8 cellular contexts compared by ENCODE assay signal in genomic region chr3:124033360-124034015, GRCh38. TPM values are rescaled to one million over a fixed set of nuclear protein-coding genes. Genes with fewer than 3 reads are reported as not detected.
A peak's percentile ranks its signal among the peaks of the same experiment; 100 is the strongest.
DNase-seq lines count a peak whose midpoint lies in the region; ATAC-seq and TF ChIP-seq lines count a peak whose summit lies in the region.

KALRN (plus strand) TSS chr3:124033369.

- H3K18ac ChIP-seq in mesenchymal stem cell (ENCODE audit: low read depth in 1 of 2, low read length in 2 of 2): peak within 1 kb of the TSS; percentile 66 to 90

- peak within 1 kb of the TSS; percentile 93 for H2BK15ac ChIP-seq in mesenchymal stem cell (ENCODE audit: low read depth, poor library complexity, severe bottlenecking)

- peak within 1 kb of the TSS; percentile 91 for H2BK5ac ChIP-seq in mesenchymal stem cell (ENCODE audit: low read depth, low read length, poor library complexity, severe bottlenecking)

- no peaks in the 10 kb centered on the region for H3K36me3 ChIP-seq in BLaER1 treated with 17β-estradiol and CSF1 and Interleukin-3, amounts not matched to agents 10 nM and 100 nM
- H3K36me3 ChIP-seq in PC-3 (ENCODE audit: low read depth, low read length): no peaks in the 10 kb centered on the region
- no peaks in the 10 kb centered on the region for H3K36me3 ChIP-seq in mesenchymal stem cell (ENCODE audit: control insufficient read depth in 1 of 2, insufficient read depth in 2 of 2, low read depth in 1 of 2, low read length in 2 of 2)
- H3K36me3 ChIP-seq in tibial nerve: no peaks in the 10 kb centered on the region

- H3K23ac ChIP-seq in mesenchymal stem cell (ENCODE audit: low read length in 2 of 2): peak within 1 kb of the TSS; percentile 97

- H3K27ac ChIP-seq in BLaER1 treated with 17β-estradiol and CSF1 and Interleukin-3, amounts not matched to agents 10 nM and 100 nM: peak within 1 kb of the TSS in 10 of 11 experiments; percentile 58 to 87 (median 81); a peak in 19 of 22 replicates
- H3K27ac ChIP-seq in PC-3 (ENCODE audit: low read length): no peak within 1 kb of the TSS
- H3K27ac ChIP-seq in mesenchymal stem cell (ENCODE audit: low read length, poor library complexity, severe bottlenecking): no peak within 1 kb of the TSS
- peak within 1 kb of the TSS; percentile 42 to 88 (median 67) for H3K27ac ChIP-seq in tibial nerve

- H4K8ac ChIP-seq in mesenchymal stem cell (ENCODE audit: low read length): peak within 1 kb of the TSS; percentile 75

- peak within 1 kb of the TSS; percentile 80 to 89 (median 86) for H3K9ac ChIP-seq in BLaER1 treated with 17β-estradiol and CSF1 and Interleukin-3, amounts not matched to agents 10 nM and 100 nM
- H3K9ac ChIP-seq in PC-3 (ENCODE audit: low read length): peak within 1 kb of the TSS; percentile 64
- peak within 1 kb of the TSS; percentile 84 for H3K9ac ChIP-seq in mesenchymal stem cell (ENCODE audit: low read length)

- H2BK120ac ChIP-seq in mesenchymal stem cell (ENCODE audit: low read depth, low read length): peak within 1 kb of the TSS; percentile 99

- ATAC-seq in GM21381 (IDR thresholded peaks at IDR 0.05; ENCODE audit: unreplicated experiment) (peak; percentile 12), PC-3 (peak; percentile 19), HG03135 (IDR thresholded peaks at IDR 0.05; ENCODE audit: unreplicated experiment) (no peak)

- peaks cover 0 to 9% (median 0%) of the 10 kb centered on the region in 11 experiments; a peak in 1 of 22 replicates for H3K9me3 ChIP-seq in BLaER1 treated with 17β-estradiol and CSF1 and Interleukin-3, amounts not matched to agents 10 nM and 100 nM (replicated peaks in 1 of 11)
- no peaks in the 10 kb centered on the region for H3K9me3 ChIP-seq in PC-3 (ENCODE audit: low read length)
- H3K9me3 ChIP-seq in mesenchymal stem cell (ENCODE audit: control insufficient read depth, low read length): no peaks in the 10 kb centered on the region
- H3K9me3 ChIP-seq in tibial nerve: peaks cover 0 to 5% (median 0%) of the 10 kb centered on the region in 4 donors

- peak within 1 kb of the TSS in 1 of 2 experiments; percentile 71 for H3K4ac ChIP-seq in mesenchymal stem cell (ENCODE audit: low read depth in 1 of 2, low read length in 2 of 2)

- CTCF ChIA-PET in PC-3 (lab: Charles Lee): interaction anchor here (0.5 to 1.7 kb wide), 10 partner anchors 13 to 391 kb away, joined by 3 to 8 read pairs (median 4); no protein-coding TSS in a partner anchor

- H4K91ac ChIP-seq in mesenchymal stem cell (ENCODE audit: low read length): peak within 1 kb of the TSS; percentile 20

- peak within 1 kb of the TSS in 1 of 2 experiments; percentile 71 for H2BK12ac ChIP-seq in mesenchymal stem cell (ENCODE audit: low read length in 2 of 2)

- no peak within 1 kb of the TSS for H2AK5ac ChIP-seq in mesenchymal stem cell (ENCODE audit: low read length, severe bottlenecking)

- TF ChIP-seq POLR2A in tibial nerve (IDR thresholded peaks at IDR 0.05): no peak

- H2AFZ ChIP-seq in PC-3 (ENCODE audit: low read length) (peak within 1 kb of the TSS; percentile 93), mesenchymal stem cell (ENCODE audit: low read depth, low read length) (peak within 1 kb of the TSS; percentile 79)

- no peaks in the 10 kb centered on the region for H3K79me2 ChIP-seq in PC-3 (ENCODE audit: low read length)

- peaks cover 0 to 17% (median 6%) of the 10 kb centered on the region in 11 experiments; a peak in 5 of 22 replicates for H4K20me1 ChIP-seq in BLaER1 treated with 17β-estradiol and CSF1 and Interleukin-3, amounts not matched to agents 10 nM and 100 nM
- no peaks in the 10 kb centered on the region for H4K20me1 ChIP-seq in PC-3 (ENCODE audit: low read length)

- H3K27me3 ChIP-seq in BLaER1 treated with 17β-estradiol and CSF1 and Interleukin-3, amounts not matched to agents 10 nM and 100 nM: peaks cover 9 to 32% (median 18%) of the 10 kb centered on the region in 11 experiments; a peak in 16 of 22 replicates
- H3K27me3 ChIP-seq in PC-3 (ENCODE audit: low read length) (peaks cover 55% of the 10 kb centered on the region), mesenchymal stem cell (ENCODE audit: control insufficient read depth in 1 of 2, insufficient read depth in 1 of 2, low read length in 2 of 2) (peaks cover 20 to 27% of the 10 kb centered on the region in 2 experiments), tibial nerve (peaks cover 0 to 26% of the 10 kb centered on the region in 2 donors)

- H3F3A ChIP-seq in PC-3 (ENCODE audit: low read length, unreplicated experiment): no peaks in the 10 kb centered on the region

- H3K79me1 ChIP-seq in mesenchymal stem cell (replicated peaks; ENCODE audit: low read length, poor library complexity, severe bottlenecking): peaks cover 29% of the 10 kb centered on the region

- no TSS peak for BruUV-seq in PC-3 (replicated peaks; lab: Mats Ljungman, UMichigan)

- DNase-seq in PC-3 (peak; percentile 10), ecto neural progenitor cell (ENCODE audit: low spot score) (peak; percentile 76), mesenchymal stem cell (peak; percentile 1), tibial nerve (ENCODE audit: low spot score in 2 of 2) (no peak)
- DNase-seq in stimulated activated CD4-positive, alpha-beta T cell treated with anti-CD3 and anti-CD28 coated beads, Interleukin-4, amount 100 ng/mL, for 24 hours: no peak

- H3K14ac ChIP-seq in mesenchymal stem cell (ENCODE audit: low read length in 2 of 2): peak within 1 kb of the TSS; percentile 64 to 98

- H3K9me2 ChIP-seq in PC-3 (replicated peaks; ENCODE audit: low read length): no peaks in the 10 kb centered on the region

- WGBS in mesenchymal stem cell: under 1% methylated on average over 60 of the region's 63 CpGs
- 2% methylated on average over 11 to 21 of the region's 63 CpGs for WGBS in tibial nerve, 2 donors

- peaks cover 0 to 24% (median 21%) of the 10 kb centered on the region in 10 experiments; a peak in 18 of 20 replicates for H3K4me1 ChIP-seq in BLaER1 treated with 17β-estradiol and CSF1 and Interleukin-3, amounts not matched to agents 10 nM and 100 nM
- H3K4me1 ChIP-seq in PC-3 (ENCODE audit: insufficient read depth, low read length) (peaks cover 3% of the 10 kb centered on the region; the same call in 1 of the 2 replicates), mesenchymal stem cell (ENCODE audit: control insufficient read depth, insufficient read depth, low read depth, low read length) (peaks cover 14% of the 10 kb centered on the region), tibial nerve (peaks cover 0 to 21% (median 5%) of the 10 kb centered on the region in 4 donors)

- H3K4me2 ChIP-seq in BLaER1 treated with 17β-estradiol and CSF1 and Interleukin-3, amounts not matched to agents 10 nM and 100 nM: peak within 1 kb of the TSS; percentile 98 to 100 (median 100)
- H3K4me2 ChIP-seq in PC-3 (ENCODE audit: low read length): peak within 1 kb of the TSS; percentile 95
- peak within 1 kb of the TSS; percentile 95 for H3K4me2 ChIP-seq in mesenchymal stem cell (ENCODE audit: low read length, poor library complexity, severe bottlenecking)

- intact Hi-C loops in PC-3 (cut with micrococcal nuclease): loop anchor here (2.0 to 10.0 kb wide), 2 partner anchors 73 to 521 kb away; partner anchors contain the start of gene CCDC14

- TF ChIP-seq EP300 in tibial nerve (IDR thresholded peaks at IDR 0.05): no peak

- peak within 1 kb of the TSS; percentile 72 to 90 (median 82) for H3K4me3 ChIP-seq in BLaER1 treated with 17β-estradiol and CSF1 and Interleukin-3, amounts not matched to agents 10 nM and 100 nM
- H3K4me3 ChIP-seq in PC-3 (ENCODE audit: low read length) (peak within 1 kb of the TSS; percentile 75), mesenchymal stem cell (ENCODE audit: insufficient read depth in 1 of 2, low read depth in 1 of 2, low read length in 2 of 2) (peak within 1 kb of the TSS; percentile 85 to 87), tibial nerve (peak within 1 kb of the TSS; percentile 47 to 84 (median 62))

- POLR2A ChIA-PET in PC-3 (lab: Charles Lee; ENCODE audit: unreplicated experiment): interaction anchor here (0.6 kb wide), 4 partner anchors 20 to 1618 kb away, joined by 4 to 7 read pairs (median 5); partner anchors contain the start of gene WDR5B

- TF ChIP-seq CTCF in PC-3 (conservative IDR thresholded peaks at IDR 0.05; ENCODE audit: low read depth, low read length): peak; percentile 22; the same call in 1 of the 2 replicates
- peak in 1 of 5 experiments; percentile 5 for TF ChIP-seq CTCF in tibial nerve (IDR thresholded peaks at IDR 0.05)

RNA-seq across cellular contexts. Expression of gene KALRN, which starts in this region (rescaled TPM):
- total RNA-seq in PC-3 (2014; rRNA removed) (9.9 and 13.0 TPM in 2 replicates), tibial nerve (10 to 100 TPM; 19.2 to 97.7 (median 49.4) TPM)
- polyA plus RNA-seq in mesenchymal stem cell (2013, experiment 1 of 2): 2.1 TPM
- polyA plus RNA-seq in mesenchymal stem cell (2013, experiment 2 of 2): 2.3 TPM

Comparison
In these comparisons a context has a peak if more than half of its experiments do, and no peak if none do; other contexts are left out.
1. H3K27ac ChIP-seq: peak in BLaER1 treated with 17β-estradiol and CSF1 and Interleukin-3, amounts not matched to agents 10 nM and 100 nM (10 of 11) and tibial nerve (4 of 4); none in PC-3 (single experiment) and mesenchymal stem cell (single experiment).
2. DNase-seq: peak in PC-3 (single experiment), ecto neural progenitor cell (single experiment) and mesenchymal stem cell (single experiment); none in tibial nerve (0 of 2) and stimulated activated CD4-positive, alpha-beta T cell treated with anti-CD3 and anti-CD28 coated beads, Interleukin-4, amount 100 ng/mL, for 24 hours (single experiment).
3. Peak in every context shown above with its lines, with median percentiles within 50 percentile points of each other: H3K4me2 ChIP-seq, H3K4me3 ChIP-seq and H3K9ac ChIP-seq.